Comparison of ENCODE assay signal across 23 cellular contexts in the genomic region with DNA sequence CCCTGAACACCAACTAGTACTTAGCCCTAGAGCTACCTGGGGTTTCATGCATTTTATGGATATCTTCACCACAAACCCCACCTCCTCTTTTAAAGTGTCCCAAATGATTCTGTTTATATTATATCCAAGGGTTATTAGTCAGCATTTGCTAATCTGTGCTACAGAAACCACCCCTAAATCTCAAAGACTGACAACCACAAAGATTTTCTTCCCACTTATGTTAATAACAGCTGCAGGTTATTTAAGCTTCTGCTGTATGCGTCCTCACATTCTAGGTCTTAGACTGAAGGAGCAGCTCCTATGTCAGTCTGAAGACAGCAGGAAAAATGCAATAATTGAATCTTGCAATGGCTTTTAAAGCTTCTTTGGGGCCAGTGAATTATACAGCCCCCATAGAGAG.
"Had no signal": no experiment of that assay in that cellular context is flagged by ENCODE, and none has a peak within 500 bp of the region (broad histone marks: within the 10 kb centered on the region; RNA-seq: fewer than 3 reads in every experiment).

No MANE protein-coding gene starts in this region.

- ATAC-seq: activated CD4-positive, CD25-positive, alpha-beta regulatory T cell treated with anti-CD3 and anti-CD28 coated beads, Interleukin-2, amount 50 U/mL, for 24 hours; activated CD8-positive, alpha-beta T cell treated with anti-CD3 and anti-CD28 coated beads, Interleukin-2, amount 10 ng/mL, durations not matched to agents 7 days and 5 days; gastroesophageal sphincter; heart right ventricle; natural killer cell treated with Interleukin-12 subunit alpha and Interleukin-12 subunit beta and Interleukin-15 and Interleukin-18, amount 100 ng/mL, for 72 hours; stimulated activated memory B cell treated with anti-CD40 and anti-IgM and Interleukin-4, amounts not matched to agents 10 μg/mL and 1 μg/mL and 100 μg/mL, for 72 hours had no signal

- H3K27ac ChIP-seq: ascending aorta, breast epithelium, coronary artery, gastroesophageal sphincter, heart right ventricle, skin epidermis, testis had no signal

- H3K4me1 Mint-ChIP-seq: immature natural killer cell; stimulated activated memory B cell treated with anti-CD40 and anti-IgM and Interleukin-4, amounts not matched to agents 10 μg/mL and 1 μg/mL and 100 μg/mL, for 72 hours had no signal

- H3K9me3 Mint-ChIP-seq: activated CD4-positive, alpha-beta T cell treated with anti-CD3 and anti-CD28 coated beads, Interleukin-2, amount 10 ng/mL, durations not matched to agents 7 days and 5 days; activated T-cell treated with anti-CD3 and anti-CD28 coated beads, Interleukin-2, amount 50 U/mL, for 24 hours; immature natural killer cell; natural killer cell treated with Interleukin-12 subunit alpha and Interleukin-12 subunit beta and Interleukin-15 and Interleukin-18, amount 100 ng/mL, for 72 hours; stimulated activated memory B cell treated with anti-CD40 and anti-IgM and Interleukin-4, amounts not matched to agents 10 μg/mL and 1 μg/mL and 100 μg/mL, for 72 hours; T-helper 1 cell treated with Interleukin-12 subunit alpha and Interleukin-12 subunit beta and Interleukin-4 antibody, amounts not matched to agents 30 μg/mL and 1 μg/mL, for 36 hours; type B pancreatic cell had no signal

- H3K27me3 ChIP-seq: ascending aorta, breast epithelium, gastroesophageal sphincter, heart right ventricle, testis had no signal

- DNase-seq: activated CD4-positive, alpha-beta T cell treated with anti-CD3 and anti-CD28 coated beads, Interleukin-2, amount 10 ng/mL, durations not matched to agents 7 days and 5 days; activated CD8-positive, alpha-beta T cell treated with anti-CD3 and anti-CD28 coated beads, Interleukin-2, amount 10 ng/mL, durations not matched to agents 7 days and 5 days; activated naive CD4-positive, alpha-beta T cell treated with anti-CD3 and anti-CD28 coated beads, Interleukin-2, amount 10 ng/mL, durations not matched to agents 7 days and 5 days; activated T-cell treated with anti-CD3 and anti-CD28 coated beads, Interleukin-2, amount 50 U/mL, for 24 hours; erythroblast; heart right ventricle; immature natural killer cell; left cardiac atrium; mesendoderm; nucleus accumbens; stimulated activated CD4-positive, alpha-beta T cell treated with anti-CD3 and anti-CD28 coated beads, Interleukin-15, amount 100 ng/mL, for 24 hours; stimulated activated CD4-positive, alpha-beta T cell treated with anti-CD3 and anti-CD28 coated beads, Interleukin-4, amount 100 ng/mL, for 24 hours; testis had no signal

- H3K9me3 ChIP-seq: ascending aorta, breast epithelium, gastroesophageal sphincter, heart right ventricle, testis had no signal

- H3K4me1 ChIP-seq: ascending aorta, breast epithelium, gastroesophageal sphincter had no signal

- H3K36me3 ChIP-seq: ascending aorta, breast epithelium, gastroesophageal sphincter, heart right ventricle had no signal

- H3K36me3 Mint-ChIP-seq: natural killer cell treated with Interleukin-12 subunit alpha and Interleukin-12 subunit beta and Interleukin-15 and Interleukin-18, amount 100 ng/mL, for 72 hours; stimulated activated memory B cell treated with anti-CD40 and anti-IgM and Interleukin-4, amounts not matched to agents 10 μg/mL and 1 μg/mL and 100 μg/mL, for 72 hours; type B pancreatic cell had no signal

- H3K4me3 ChIP-seq: ascending aorta, breast epithelium, coronary artery, gastroesophageal sphincter, heart right ventricle, skin epidermis, testis had no signal

- H3K4me3 Mint-ChIP-seq: activated CD4-positive, alpha-beta T cell treated with anti-CD3 and anti-CD28 coated beads, Interleukin-2, amount 10 ng/mL, durations not matched to agents 7 days and 5 days; activated CD8-positive, alpha-beta T cell treated with anti-CD3 and anti-CD28 coated beads, Interleukin-2, amount 10 ng/mL, durations not matched to agents 7 days and 5 days; activated naive CD4-positive, alpha-beta T cell treated with anti-CD3 and anti-CD28 coated beads, Interleukin-2, amount 10 ng/mL, durations not matched to agents 7 days and 5 days; activated T-cell treated with anti-CD3 and anti-CD28 coated beads, Interleukin-2, amount 50 U/mL, for 24 hours; natural killer cell treated with Interleukin-12 subunit alpha and Interleukin-12 subunit beta and Interleukin-15 and Interleukin-18, amount 100 ng/mL, for 72 hours; stimulated activated memory B cell treated with anti-CD40 and anti-IgM and Interleukin-4, amounts not matched to agents 10 μg/mL and 1 μg/mL and 100 μg/mL, for 72 hours; T-helper 1 cell treated with Interleukin-12 subunit alpha and Interleukin-12 subunit beta and Interleukin-4 antibody, amounts not matched to agents 30 μg/mL and 1 μg/mL, for 36 hours; type B pancreatic cell had no signal
